14 cellular contexts compared by ENCODE assay signal in the genomic region with DNA sequence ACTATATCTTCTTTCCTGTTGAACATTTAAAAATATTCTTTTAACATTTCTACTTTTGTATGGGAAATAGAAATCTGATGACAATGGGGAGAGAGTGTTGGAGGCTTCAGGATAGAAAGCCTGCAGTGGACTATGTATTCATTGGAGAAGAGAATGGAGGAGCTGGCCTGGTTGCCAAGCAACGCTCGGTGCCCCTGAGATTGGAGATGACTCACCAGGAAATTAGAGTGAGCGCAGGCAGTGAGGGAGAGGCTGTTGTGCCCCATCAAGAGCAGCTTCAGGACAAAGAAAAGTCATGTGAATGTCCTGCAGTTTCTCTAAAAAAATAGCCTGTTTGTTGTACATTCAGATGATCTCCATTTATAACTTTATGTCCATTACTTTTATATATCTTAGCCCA. TPM values are rescaled to one million over a fixed set of nuclear protein-coding genes. Genes with fewer than 3 reads are reported as not detected.
DNase-seq lines count a peak whose midpoint lies in the region; ATAC-seq and TF ChIP-seq lines count a peak whose summit lies in the region.
"Had no signal": no experiment of that assay in that cellular context is flagged by ENCODE, and none has a peak within 500 bp of the region (broad histone marks: within the 10 kb centered on the region; RNA-seq: fewer than 3 reads in every experiment).

No MANE protein-coding gene starts in this region.

- H3F3A ChIP-seq in SK-N-SH (replicated peaks; ENCODE audit: insufficient read depth) = no peaks in the 10 kb centered on the region

- no peak overlapping the region for H3K9ac ChIP-seq in SK-N-SH

- no peak overlapping the region for H2AFZ ChIP-seq in SK-N-SH (ENCODE audit: low read depth)

- CTCF ChIA-PET in SK-N-SH (lab: Yijun Ruan, JAX) = interaction anchor here (1.0 to 2.3 kb wide), 3 partner anchors 28 to 379 kb away, joined by 3 to 5 read pairs (median 4); no protein-coding TSS in a partner anchor

- no peak overlapping the region for H3K27ac ChIP-seq in SK-N-SH (ENCODE audit: low read depth in 2 of 2, low read length in 1 of 2)
- H3K27ac ChIP-seq: heart right ventricle had no signal

- no peaks in the 10 kb centered on the region for H4K20me1 ChIP-seq in SK-N-SH (ENCODE audit: insufficient read depth)

- ATAC-seq in SK-N-SH treated with all-trans-retinoic acid at 6 μM for 48 hours = no peak
- no peak for ATAC-seq in GM21576 (IDR thresholded peaks at IDR 0.05; ENCODE audit: unreplicated experiment)
- ATAC-seq: activated CD4-positive, alpha-beta T cell treated with anti-CD3 and anti-CD28 coated beads for 36 hours; esophagus mucosa; heart right ventricle; stimulated activated naive B cell treated with anti-CD40 and anti-IgM and Interleukin-4, amounts not matched to agents 10 μg/mL and 1 μg/mL and 100 μg/mL, for 72 hours had no signal

- H3K4me1 ChIP-seq in SK-N-SH (ENCODE audit: control insufficient read depth in 1 of 2, insufficient read depth in 2 of 2, low read depth in 1 of 2, low read length in 1 of 2) = no peaks in the 10 kb centered on the region
- H3K4me1 ChIP-seq: Caco-2, heart right ventricle had no signal

- no peak overlapping the region for H3K4me3 ChIP-seq in SK-N-SH (ENCODE audit: low read depth in 2 of 2, low read length in 1 of 2)
- H3K4me3 ChIP-seq: heart right ventricle had no signal

- WGBS in SK-N-SH (ENCODE audit: low lambda C conversion rate) = 3% methylated on average over 3 of the region's 3 CpGs

- H3K27me3 ChIP-seq in SK-N-SH (ENCODE audit: insufficient read depth) = no peaks in the 10 kb centered on the region

- no peak for TF ChIP-seq CTCF in SK-N-SH (IDR thresholded peaks at IDR 0.05)

- peaks cover 6% of the 10 kb centered on the region; the same call in 1 of the 2 replicates for H3K9me3 ChIP-seq in SK-N-SH
- H3K9me3 ChIP-seq: Caco-2 had no signal

- TF ChIP-seq EP300 in SK-N-SH (IDR thresholded peaks at IDR 0.05; ENCODE audit: borderline replicate concordance in 1 of 2, low read depth in 1 of 2, low read length in 1 of 2) = no peak

- H3K4me2 ChIP-seq in SK-N-SH = no peak overlapping the region

- no peaks in the 10 kb centered on the region for H3K9me2 ChIP-seq in SK-N-SH

- POLR2A ChIA-PET in SK-N-SH (lab: Yijun Ruan, JAX) = no interaction called here

- no peaks in the 10 kb centered on the region for H3K79me2 ChIP-seq in SK-N-SH (ENCODE audit: insufficient read depth)

- no peak for TF ChIP-seq RAD21 in SK-N-SH (IDR thresholded peaks at IDR 0.05; ENCODE audit: low read length)

- H3K36me3 ChIP-seq in SK-N-SH (replicated peaks in 1 of 2; ENCODE audit: control insufficient read depth in 1 of 2, insufficient read depth in 2 of 2, low read length in 1 of 2) = no peaks in the 10 kb centered on the region
- H3K36me3 ChIP-seq: heart right ventricle had no signal

- DNase-seq in SK-N-SH = peak; percentile 33
- peak; percentile 53 for DNase-seq in RPMI7951 (ENCODE audit: low read depth)
- DNase-seq in inferior parietal cortex (ENCODE audit: extremely low spot score) = peak; percentile 67
- peak; percentile 86 for DNase-seq in superior temporal gyrus (ENCODE audit: extremely low spot score)
- DNase-seq in activated CD4-positive, alpha-beta T cell treated with anti-CD3 and anti-CD28 coated beads, Interleukin-2, amount 50 U/mL, for 4 hours = no peak
- DNase-seq in NCI-H510A (lab: John Stamatoyannopoulos, UW) = no peak
- DNase-seq: activated CD4-positive, alpha-beta T cell treated with anti-CD3 and anti-CD28 coated beads for 36 hours; Caco-2; NCI-H524; stimulated activated naive B cell treated with anti-CD40 and anti-IgM and Interleukin-4, amounts not matched to agents 10 μg/mL and 1 μg/mL and 100 μg/mL, for 72 hours had no signal

TF ChIP-seq in SK-N-SH, 30 proteins besides CTCF, POLR2A, EP300 and RAD21 (continues in another document):
- TF ChIP-seq SMC3 (IDR thresholded peaks at IDR 0.05; ENCODE audit: low read depth, low read length) (no peak), CHD2 (IDR thresholded peaks at IDR 0.05; ENCODE audit: low read length, partially characterized antibody) (no peak), EZH2phosphoT487 (IDR thresholded peaks at IDR 0.05; ENCODE audit: borderline replicate concordance, low read depth) (no peak), NRF1 (IDR thresholded peaks at IDR 0.05; ENCODE audit: low read depth, low read length) (no peak), SIN3A (IDR thresholded peaks at IDR 0.05; ENCODE audit: borderline replicate concordance, low read depth, low read length) (no peak), GATA2 (CRISPR knock-in tag; IDR thresholded peaks at IDR 0.05) (no peak), RCOR1 (IDR thresholded peaks at IDR 0.05; ENCODE audit: low read length) (no peak), MEF2A (IDR thresholded peaks at IDR 0.05; ENCODE audit: borderline replicate concordance, low read depth) (no peak), TAF1 (IDR thresholded peaks at IDR 0.05; ENCODE audit: borderline replicate concordance, low read depth, low read length) (no peak), TEAD4 (IDR thresholded peaks at IDR 0.05; ENCODE audit: borderline replicate concordance, insufficient read depth) (no peak), USF1 (IDR thresholded peaks at IDR 0.05; ENCODE audit: borderline replicate concordance, low read depth) (no peak)
- TF ChIP-seq, protein P1, sequence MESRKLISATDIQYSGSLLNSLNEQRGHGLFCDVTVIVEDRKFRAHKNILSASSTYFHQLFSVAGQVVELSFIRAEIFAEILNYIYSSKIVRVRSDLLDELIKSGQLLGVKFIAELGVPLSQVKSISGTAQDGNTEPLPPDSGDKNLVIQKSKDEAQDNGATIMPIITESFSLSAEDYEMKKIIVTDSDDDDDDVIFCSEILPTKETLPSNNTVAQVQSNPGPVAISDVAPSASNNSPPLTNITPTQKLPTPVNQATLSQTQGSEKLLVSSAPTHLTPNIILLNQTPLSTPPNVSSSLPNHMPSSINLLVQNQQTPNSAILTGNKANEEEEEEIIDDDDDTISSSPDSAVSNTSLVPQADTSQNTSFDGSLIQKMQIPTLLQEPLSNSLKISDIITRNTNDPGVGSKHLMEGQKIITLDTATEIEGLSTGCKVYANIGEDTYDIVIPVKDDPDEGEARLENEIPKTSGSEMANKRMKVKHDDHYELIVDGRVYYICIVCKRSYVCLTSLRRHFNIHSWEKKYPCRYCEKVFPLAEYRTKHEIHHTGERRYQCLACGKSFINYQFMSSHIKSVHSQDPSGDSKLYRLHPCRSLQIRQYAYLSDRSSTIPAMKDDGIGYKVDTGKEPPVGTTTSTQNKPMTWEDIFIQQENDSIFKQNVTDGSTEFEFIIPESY (IDR thresholded peaks at IDR 0.05; ENCODE audit: borderline replicate concordance, low read depth) = no peak

TF ChIP-seq in SK-N-SH treated with all-trans-retinoic acid at 6 μM for 48 hours, 23 proteins besides CTCF, POLR2A, EP300 and RAD21 (continues in another document):
- TF ChIP-seq, protein P2, sequence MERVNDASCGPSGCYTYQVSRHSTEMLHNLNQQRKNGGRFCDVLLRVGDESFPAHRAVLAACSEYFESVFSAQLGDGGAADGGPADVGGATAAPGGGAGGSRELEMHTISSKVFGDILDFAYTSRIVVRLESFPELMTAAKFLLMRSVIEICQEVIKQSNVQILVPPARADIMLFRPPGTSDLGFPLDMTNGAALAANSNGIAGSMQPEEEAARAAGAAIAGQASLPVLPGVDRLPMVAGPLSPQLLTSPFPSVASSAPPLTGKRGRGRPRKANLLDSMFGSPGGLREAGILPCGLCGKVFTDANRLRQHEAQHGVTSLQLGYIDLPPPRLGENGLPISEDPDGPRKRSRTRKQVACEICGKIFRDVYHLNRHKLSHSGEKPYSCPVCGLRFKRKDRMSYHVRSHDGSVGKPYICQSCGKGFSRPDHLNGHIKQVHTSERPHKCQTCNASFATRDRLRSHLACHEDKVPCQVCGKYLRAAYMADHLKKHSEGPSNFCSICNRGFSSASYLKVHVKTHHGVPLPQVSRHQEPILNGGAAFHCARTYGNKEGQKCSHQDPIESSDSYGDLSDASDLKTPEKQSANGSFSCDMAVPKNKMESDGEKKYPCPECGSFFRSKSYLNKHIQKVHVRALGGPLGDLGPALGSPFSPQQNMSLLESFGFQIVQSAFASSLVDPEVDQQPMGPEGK (CRISPR knock-in tag; IDR thresholded peaks at IDR 0.05; ENCODE audit: borderline replicate concordance) = no peak
- TF ChIP-seq POU6F1 (CRISPR knock-in tag; IDR thresholded peaks at IDR 0.05; ENCODE audit: borderline replicate concordance, low read depth) (no peak), ESRRG (CRISPR knock-in tag; IDR thresholded peaks at IDR 0.05) (no peak), CSRNP3 (CRISPR knock-in tag; IDR thresholded peaks at IDR 0.05) (no peak)

RNA-seq across cellular contexts. Expression of gene ZNF835, which starts 48.7 kb away (rescaled TPM):
- polyA plus RNA-seq in SK-N-SH (2012; rRNA removed) = 0.03 TPM in 1 of 2 replicates, not detected in the other
- polyA plus RNA-seq in SK-N-SH (2012; cell fraction: cytosol; rRNA removed) = 0.03 and 0.04 TPM in 2 replicates
- 0.15 TPM in 1 of 2 replicates, not detected in the other for polyA plus RNA-seq in SK-N-SH (2012; cell fraction: nucleus; rRNA removed)
- 0.24 TPM in 1 of 2 replicates, not detected in the other for total RNA-seq in RPMI7951 (2014; rRNA removed; shearing (Covaris generic))
- total RNA-seq: Caco-2 had no signal

Comparison
In these comparisons a context has a peak if more than half of its experiments do, and no peak if none do; other contexts are left out.
1. DNase-seq: peak in SK-N-SH (single experiment), RPMI7951 (single experiment), inferior parietal cortex (single experiment) and superior temporal gyrus (single experiment); none in activated CD4-positive, alpha-beta T cell treated with anti-CD3 and anti-CD28 coated beads, Interleukin-2, amount 50 U/mL, for 4 hours (0 of 2) and NCI-H510A (single experiment).